8 cellular contexts compared by ENCODE assay signal in genomic region chr6:27837636-27838512, GRCh38.
A peak's percentile ranks its signal among the peaks of the same experiment; 100 is the strongest.
DNase-seq lines count a peak whose midpoint lies in the region; ATAC-seq and TF ChIP-seq lines count a peak whose summit lies in the region.

No MANE protein-coding gene starts in this region.

- no peaks in the 10 kb centered on the region for H3K36me3 ChIP-seq in prostate gland

- ATAC-seq in GM18499 (IDR thresholded peaks at IDR 0.05; ENCODE audit: insufficient read depth, unreplicated experiment), result peak; percentile 60
- ATAC-seq in HG02852 (IDR thresholded peaks at IDR 0.05; ENCODE audit: unreplicated experiment), result peak; percentile 67
- ATAC-seq in T-cell (replicated peaks in 1 of 4), result peak; percentile 80 to 83 (median 82)
- peak; percentile 96 for ATAC-seq in left ventricle myocardium superior

- peak; percentile 90 for TF ChIP-seq POLR2A in prostate gland (IDR thresholded peaks at IDR 0.05)

- intact Hi-C loops in left ventricle myocardium superior (cut with micrococcal nuclease), result no loop called here
- intact Hi-C loops in prostate gland (cut with DNase I), result loop anchor here (2.0 to 5.0 kb wide), 2 partner anchors 34 to 57 kb away; a partner anchor contains a TSS

- WGBS in prostate gland, result under 1% methylated on average over 47 of the region's 49 CpGs

- no peak overlapping the region for H3K4me3 Mint-ChIP-seq in T-cell

- no peaks in the 10 kb centered on the region for H3K9me3 Mint-ChIP-seq in T-cell

- CTCF ChIA-PET in T-cell (lab: Charles Lee), result interaction anchor here (0.8 to 6.4 kb wide), 17 partner anchors 14 to 1001 kb away, joined by 3 to 112 read pairs (median 5); a partner anchor contains a TSS

- no peak for TF ChIP-seq CTCF in prostate gland (IDR thresholded peaks at IDR 0.05)

- peaks cover 13% of the 10 kb centered on the region for H3K4me1 ChIP-seq in prostate gland (replicated peaks)

- POLR2A ChIA-PET in T-cell (lab: Charles Lee), result interaction anchor here (0.6 to 6.4 kb wide), 49 partner anchors 8 to 1818 kb away, joined by 3 to 396 read pairs (median 7); partner anchors contain the start of gene TRIM27 (in 1 of the 2)

- no peaks in the 10 kb centered on the region for H3K9me3 ChIP-seq in prostate gland

- peaks cover 4 to 7% of the 10 kb centered on the region in 2 donors for H3K27me3 Mint-ChIP-seq in T-cell

- no peak overlapping the region for H3K27ac Mint-ChIP-seq in T-cell

- H3K27me3 ChIP-seq in prostate gland (replicated peaks; ENCODE audit: insufficient read depth), result no peaks in the 10 kb centered on the region

- peaks cover 2% of the 10 kb centered on the region for H3K36me3 Mint-ChIP-seq in T-cell

- H3K4me3 ChIP-seq in prostate gland, result peak overlapping the region; percentile 57 to 69

- H3K27ac ChIP-seq in prostate gland, result peak overlapping the region; percentile 94 to 97

- H3K4me1 Mint-ChIP-seq in T-cell, result peaks cover 9 to 20% (median 9%) of the 10 kb centered on the region in 3 donors

- DNase-seq in NCI-H1436 treated with DMSO at 0.1 percent for 48 hours (lab: John Stamatoyannopoulos, UW), result peak; percentile 99
- DNase-seq in T-cell, result peak; percentile 62 to 88 (median 79)
- peak in 49 of 58 donors; percentile 12 to 92 (median 58) for DNase-seq in anterior cingulate cortex (lab: John Stamatoyannopoulos, UW)
- DNase-seq in left ventricle myocardium superior, result peak; percentile 76
- DNase-seq in prostate gland (ENCODE audit: low spot score), result peak; percentile 91
- no peak for DNase-seq in HPDE6-E6E7 (ENCODE audit: extremely low spot score)
